Comparison of ENCODE assay signal across 24 cellular contexts in genomic region chr5:174981416-174981815, GRCh38.
"Had no signal": no experiment of that assay in that cellular context is flagged by ENCODE, and none has a peak within 500 bp of the region (broad histone marks: within the 10 kb centered on the region; RNA-seq: fewer than 3 reads in every experiment).

No MANE protein-coding gene starts in this region.

- H3K4me3 Mint-ChIP-seq: immature natural killer cell, mesothelial cell of epicardium had no signal

- H3K4me1 ChIP-seq: esophagus muscularis mucosa, foreskin keratinocyte, gastroesophageal sphincter, heart left ventricle, left lung, lower lobe of right lung had no signal

- H3K4me3 ChIP-seq: coronary artery, dorsolateral prefrontal cortex, esophagus muscularis mucosa, gastroesophageal sphincter, heart left ventricle, hepatocyte, left lung, lower lobe of right lung, mucosa of descending colon had no signal

- H3K79me2 ChIP-seq: hepatocyte had no signal

- H3K36me3 ChIP-seq: esophagus muscularis mucosa, gastroesophageal sphincter, heart left ventricle, left lung, lower lobe of right lung had no signal

- DNase-seq: dermis blood vessel endothelial cell; dorsolateral prefrontal cortex; effector CD4-positive, alpha-beta T cell; effector memory CD4-positive, alpha-beta T cell; foreskin keratinocyte; heart left ventricle; immature natural killer cell; islet precursor cell; kidney; kidney glomerular epithelial cell; left colon; left lung; left ventricle myocardium superior; lower lobe of right lung; mesenchymal stem cell; mucosa of descending colon had no signal

- H3K27ac ChIP-seq: coronary artery, dorsolateral prefrontal cortex, esophagus muscularis mucosa, foreskin keratinocyte, gastroesophageal sphincter, heart left ventricle, hepatocyte, left lung, lower lobe of right lung had no signal

- H3K27me3 ChIP-seq: dorsolateral prefrontal cortex, foreskin keratinocyte, gastroesophageal sphincter, hepatocyte, left lung had no signal

- H3K4me2 ChIP-seq: hepatocyte had no signal

- H3K4me1 Mint-ChIP-seq: immature natural killer cell, mesothelial cell of epicardium had no signal

- H3K9me3 ChIP-seq: esophagus muscularis mucosa, heart left ventricle, left lung, lower lobe of right lung, mucosa of descending colon had no signal

- H3K36me3 Mint-ChIP-seq: immature natural killer cell, mesothelial cell of epicardium had no signal

- H2AFZ ChIP-seq: hepatocyte had no signal

- H3K27ac Mint-ChIP-seq: immature natural killer cell, mesothelial cell of epicardium had no signal

- FAIRE-seq: colon, endothelial cell of umbilical vein, frontal cortex, kidney had no signal
